In the genomic region with DNA sequence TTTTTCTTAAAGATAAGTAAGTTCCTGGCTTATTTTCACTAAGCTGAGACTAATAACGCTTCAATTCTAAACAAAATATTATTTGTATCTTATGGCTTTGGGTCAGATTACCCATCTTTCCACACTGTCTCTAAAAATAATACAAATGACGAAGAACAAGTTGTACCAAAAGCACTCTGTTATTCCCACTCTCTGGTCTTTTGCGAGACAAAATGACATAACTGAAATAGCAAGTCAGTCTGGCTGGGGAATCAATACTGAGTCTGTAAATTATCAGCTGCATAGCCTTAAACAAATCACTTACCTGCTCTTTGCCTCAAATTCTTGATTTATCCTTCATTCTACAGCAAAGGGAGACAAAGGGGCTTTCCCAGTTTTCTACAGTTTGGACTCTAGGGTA, we compare ENCODE assay signal across 25 cellular contexts. TPM values are rescaled to one million over a fixed set of nuclear protein-coding genes. Genes with fewer than 3 reads are reported as not detected.
DNase-seq lines count a peak whose midpoint lies in the region; ATAC-seq and TF ChIP-seq lines count a peak whose summit lies in the region.
"Had no signal": no experiment of that assay in that cellular context is flagged by ENCODE, and none has a peak within 500 bp of the region (broad histone marks: within the 10 kb centered on the region; RNA-seq: fewer than 3 reads in every experiment).

No MANE protein-coding gene starts in this region.

- TF ChIP-seq CTCF in Panc1 (IDR thresholded peaks at IDR 0.05) (no peak), colonic mucosa (IDR thresholded peaks at IDR 0.05) (no peak), neural progenitor cell (IDR thresholded peaks at IDR 0.05) (no peak), tibial artery (IDR thresholded peaks at IDR 0.05) (no peak)

- peaks cover 1% of the 10 kb centered on the region for H3K36me3 Mint-ChIP-seq in neural progenitor cell
- H3K36me3 Mint-ChIP-seq: CD14-positive monocyte had no signal

- no peak overlapping the region for H3K4me2 ChIP-seq in neural progenitor cell
- H3K4me2 ChIP-seq: KMS-11 had no signal

- H3K27ac ChIP-seq in Panc1 (ENCODE audit: low read length) (peak overlapping the region; percentile 48; the same call in 1 of the 2 replicates), colonic mucosa (peak overlapping the region; percentile 15), neural progenitor cell (no peak overlapping the region), tibial artery (peak overlapping the region; percentile 44 to 51), SJCRH30 (no peak overlapping the region)
- H3K27ac ChIP-seq: KMS-11 had no signal

- H3K4me1 ChIP-seq in Panc1 (ENCODE audit: control insufficient read depth, insufficient read depth, low read length) (no peaks in the 10 kb centered on the region; the same call in 1 of the 2 replicates), colonic mucosa (no peaks in the 10 kb centered on the region), neural progenitor cell (no peaks in the 10 kb centered on the region), tibial artery (peaks cover 0 to 34% (median 20%) of the 10 kb centered on the region in 4 donors), SJCRH30 (peaks cover 23% of the 10 kb centered on the region)

- no peak overlapping the region for H3K4me3 ChIP-seq in Panc1 (ENCODE audit: low read depth in 2 of 2, low read length in 2 of 2)
- no peak overlapping the region for H3K4me3 ChIP-seq in colonic mucosa
- no peak overlapping the region for H3K4me3 ChIP-seq in neural progenitor cell
- no peak overlapping the region for H3K4me3 ChIP-seq in tibial artery
- no peak overlapping the region for H3K4me3 ChIP-seq in SJCRH30
- H3K4me3 ChIP-seq: body of pancreas, spleen had no signal

- in situ Hi-C loops in Panc1 (cut with HindIII; ENCODE audit: low pct_unique_long_range_greater_than_20kb, low sequenced_read_pairs), result no loop called here

- no peaks in the 10 kb centered on the region for H3K9me3 Mint-ChIP-seq in neural progenitor cell
- H3K9me3 Mint-ChIP-seq: activated naive CD8-positive, alpha-beta T cell treated with anti-CD3 and anti-CD28 coated beads, Interleukin-2, amount 50 U/mL, for 24 hours; T-helper 1 cell treated with Interleukin-12 subunit alpha and Interleukin-12 subunit beta and Interleukin-4 antibody, amounts not matched to agents 30 μg/mL and 1 μg/mL, for 36 hours had no signal

- no peaks in the 10 kb centered on the region for H3K9me3 ChIP-seq in Panc1 (ENCODE audit: control insufficient read depth, insufficient read depth, low read depth, low read length)
- no peaks in the 10 kb centered on the region for H3K9me3 ChIP-seq in colonic mucosa
- no peaks in the 10 kb centered on the region for H3K9me3 ChIP-seq in neural progenitor cell (ENCODE audit: low read depth)
- no peaks in the 10 kb centered on the region for H3K9me3 ChIP-seq in tibial artery
- H3K9me3 ChIP-seq in SJCRH30 (replicated peaks), result no peaks in the 10 kb centered on the region
- H3K9me3 ChIP-seq: body of pancreas, spleen had no signal

- no peaks in the 10 kb centered on the region for H4K20me1 ChIP-seq in neural progenitor cell (ENCODE audit: low read depth)

- H3K4me3 Mint-ChIP-seq in neural progenitor cell, result peak overlapping the region; percentile 70
- H3K4me3 Mint-ChIP-seq: activated CD4-positive, alpha-beta T cell treated with anti-CD3 and anti-CD28 coated beads for 36 hours; activated naive CD8-positive, alpha-beta T cell treated with anti-CD3 and anti-CD28 coated beads, Interleukin-2, amount 50 U/mL, for 24 hours; CD14-positive monocyte; T-helper 1 cell treated with Interleukin-12 subunit alpha and Interleukin-12 subunit beta and Interleukin-4 antibody, amounts not matched to agents 30 μg/mL and 1 μg/mL, for 36 hours had no signal

- no peaks in the 10 kb centered on the region for H3K27me3 ChIP-seq in Panc1 (ENCODE audit: control insufficient read depth, insufficient read depth, low read length)
- no peaks in the 10 kb centered on the region for H3K27me3 ChIP-seq in colonic mucosa
- H3K27me3 ChIP-seq in neural progenitor cell, result no peaks in the 10 kb centered on the region
- no peaks in the 10 kb centered on the region for H3K27me3 ChIP-seq in tibial artery
- no peaks in the 10 kb centered on the region for H3K27me3 ChIP-seq in SJCRH30
- H3K27me3 ChIP-seq: body of pancreas, spleen had no signal

- H2AFZ ChIP-seq in neural progenitor cell (replicated peaks), result no peak overlapping the region

- intact Hi-C loops in Panc1 (cut with micrococcal nuclease; ENCODE audit: unreplicated experiment) (no loop called here), colonic mucosa (cut with DNase I) (no loop called here), tibial artery (cut with DNase I; ENCODE audit: low total_unique reads) (no loop called here)

- no peak overlapping the region for H3K9ac ChIP-seq in colonic mucosa (ENCODE audit: low read depth in 2 of 2, low read length in 2 of 2)
- no peak overlapping the region for H3K9ac ChIP-seq in neural progenitor cell
- H3K9ac ChIP-seq: KMS-11 had no signal

- POLR2A ChIA-PET in Panc1 (lab: Charles Lee), result no interaction called here

- peak overlapping the region; percentile 6 for H3K27ac Mint-ChIP-seq in neural progenitor cell
- H3K27ac Mint-ChIP-seq: activated CD4-positive, alpha-beta T cell treated with anti-CD3 and anti-CD28 coated beads for 36 hours; activated naive CD8-positive, alpha-beta T cell treated with anti-CD3 and anti-CD28 coated beads, Interleukin-2, amount 50 U/mL, for 24 hours; CD14-positive monocyte; T-helper 1 cell treated with Interleukin-12 subunit alpha and Interleukin-12 subunit beta and Interleukin-4 antibody, amounts not matched to agents 30 μg/mL and 1 μg/mL, for 36 hours had no signal

- H3K27me3 Mint-ChIP-seq in neural progenitor cell (ENCODE audit: insufficient read depth, low read depth), result peaks cover 8% of the 10 kb centered on the region

- H3F3A ChIP-seq in neural progenitor cell (ENCODE audit: low read depth), result peaks cover 5% of the 10 kb centered on the region

- CTCF ChIA-PET in Panc1 (lab: Charles Lee), result no interaction called here

- no peaks in the 10 kb centered on the region for H3K79me2 ChIP-seq in neural progenitor cell (ENCODE audit: low read depth)

- no TSS peak for BruUV-seq in Panc1 (replicated peaks; lab: Mats Ljungman, UMichigan)

- H3K36me3 ChIP-seq in Panc1 (ENCODE audit: control insufficient read depth, insufficient read depth, low read length) (no peaks in the 10 kb centered on the region), colonic mucosa (no peaks in the 10 kb centered on the region), neural progenitor cell (no peaks in the 10 kb centered on the region), tibial artery (no peaks in the 10 kb centered on the region), SJCRH30 (no peaks in the 10 kb centered on the region)
- H3K36me3 ChIP-seq: spleen had no signal

- no peak for ATAC-seq in Panc1
- ATAC-seq: activated CD4-positive, alpha-beta T cell treated with anti-CD3 and anti-CD28 coated beads for 36 hours; activated naive CD8-positive, alpha-beta T cell treated with anti-CD3 and anti-CD28 coated beads, Interleukin-2, amount 50 U/mL, for 24 hours had no signal

- DNase-seq in Panc1 (ENCODE audit: low read depth, low spot score), result no peak
- no peak for DNase-seq in colonic mucosa
- DNase-seq in neural progenitor cell (ENCODE audit: low spot score), result no peak
- DNase-seq in tibial artery, result no peak
- DNase-seq in NCI-H345 treated with DMSO at 0.1 percent for 48 hours (lab: John Stamatoyannopoulos, UW; ENCODE audit: unreplicated experiment), result no peak
- DNase-seq in occipital lobe (lab: John Stamatoyannopoulos, UW), result no peak
- no peak for DNase-seq in DMS153 (lab: John Stamatoyannopoulos, UW)
- DNase-seq in SJCRH30, result no peak
- DNase-seq: activated CD4-positive, alpha-beta T cell treated with anti-CD3 and anti-CD28 coated beads for 36 hours; activated gamma-delta T cell; activated naive CD8-positive, alpha-beta T cell treated with anti-CD3 and anti-CD28 coated beads, Interleukin-2, amount 50 U/mL, for 24 hours; body of pancreas; DND-41; effector CD8-positive, alpha-beta T cell; glutamatergic neuron; NCI-H1417 treated with DMSO at 0.1 percent for 48 hours; NCI-H2081; spleen; substantia nigra had no signal

- peaks cover 35% of the 10 kb centered on the region for H3K4me1 Mint-ChIP-seq in neural progenitor cell
- H3K4me1 Mint-ChIP-seq: activated CD4-positive, alpha-beta T cell treated with anti-CD3 and anti-CD28 coated beads for 36 hours; activated naive CD8-positive, alpha-beta T cell treated with anti-CD3 and anti-CD28 coated beads, Interleukin-2, amount 50 U/mL, for 24 hours; CD14-positive monocyte had no signal

RNA-seq across cellular contexts. Expression of gene SOWAHB, which starts 40.9 kb away (rescaled TPM):
- total RNA-seq in Panc1 (2021; ENCODE audit: unreplicated experiment) (4.0 TPM), colonic mucosa (10 to 100 TPM; 20.8 to 25.7 TPM), neural progenitor cell (ENCODE audit: low replicate concordance) (0.06 and 0.11 TPM in 2 replicates), occipital lobe (5.5 TPM)
- 1.9 TPM for polyA plus RNA-seq in Panc1 (2012; ENCODE audit: insufficient read length)
- not detected in 2 replicates for total RNA-seq in SJCRH30 (2014; rRNA removed; shearing (Covaris generic))
- total RNA-seq: activated CD4-positive, alpha-beta T cell treated with anti-CD3 and anti-CD28 coated beads for 36 hours; lung microvascular endothelial cell; pulmonary artery endothelial cell; RPMI7951 had no signal
- polyA plus RNA-seq: CD14-positive monocyte, spleen had no signal

Comparison
In these comparisons a context has a peak if more than half of its experiments do, and no peak if none do; other contexts are left out.
1. H3K27ac ChIP-seq: peak in Panc1 (single experiment), colonic mucosa (single experiment) and tibial artery (2 of 2); none in neural progenitor cell (single experiment) and SJCRH30 (single experiment).